ENCODE assay signal across 28 cellular contexts in genomic region chr20:14723614-14724013, GRCh38.
"Had no signal": no experiment of that assay in that cellular context is flagged by ENCODE, and none has a peak within 500 bp of the region (broad histone marks: within the 10 kb centered on the region; RNA-seq: fewer than 3 reads in every experiment).

No MANE protein-coding gene starts in this region.

- H3K4me1 ChIP-seq: Peyer's patch had no signal

- H3K4me3 ChIP-seq: Peyer's patch had no signal

- ATAC-seq: activated CD8-positive, alpha-beta T cell treated with anti-CD3 and anti-CD28 coated beads for 36 hours; activated naive CD4-positive, alpha-beta T cell treated with anti-CD3 and anti-CD28 coated beads, Interleukin-2, amount 50 U/mL, for 72 hours; activated T-cell treated with anti-CD3 and anti-CD28 coated beads, Interleukin-2, amount 50 U/mL, for 72 hours; SK-N-SH treated with all-trans-retinoic acid at 6 μM for 48 hours had no signal

- H3K27me3 Mint-ChIP-seq: activated CD4-positive, alpha-beta T cell treated with anti-CD3 and anti-CD28 coated beads, Interleukin-2, amount 10 ng/mL, durations not matched to agents 24 days and 14 days; activated CD8-positive, alpha-beta T cell treated with anti-CD3 and anti-CD28 coated beads for 36 hours had no signal

- H3K4me3 Mint-ChIP-seq: activated CD4-positive, alpha-beta T cell treated with anti-CD3 and anti-CD28 coated beads, Interleukin-2, amount 10 ng/mL, durations not matched to agents 24 days and 14 days; activated CD8-positive, alpha-beta T cell treated with anti-CD3 and anti-CD28 coated beads for 36 hours; activated naive CD4-positive, alpha-beta T cell treated with anti-CD3 and anti-CD28 coated beads for 36 hours; activated T-cell treated with anti-CD3 and anti-CD28 coated beads, Interleukin-2, amount 50 U/mL, for 72 hours had no signal

- H3K9me3 ChIP-seq: Peyer's patch had no signal

- H3K4me1 Mint-ChIP-seq: activated CD4-positive, alpha-beta T cell treated with anti-CD3 and anti-CD28 coated beads, Interleukin-2, amount 10 ng/mL, durations not matched to agents 24 days and 14 days had no signal

- H3K36me3 ChIP-seq: brain microvascular endothelial cell, Peyer's patch, WERI-Rb-1 had no signal

- H3K27ac ChIP-seq: brain microvascular endothelial cell, Peyer's patch, WERI-Rb-1 had no signal

- H3K9me3 Mint-ChIP-seq: activated CD8-positive, alpha-beta T cell treated with anti-CD3 and anti-CD28 coated beads for 36 hours had no signal

- DNase-seq: activated CD4-positive, alpha-beta T cell treated with anti-CD3 and anti-CD28 coated beads, Interleukin-2, amount 10 ng/mL, durations not matched to agents 24 days and 14 days; activated CD4-positive, alpha-beta T cell treated with anti-CD3 and anti-CD28 coated beads, Interleukin-2, amount 50 U/mL, for 4 hours; activated CD8-positive, alpha-beta T cell treated with anti-CD3 and anti-CD28 coated beads for 36 hours; activated gamma-delta T cell; activated naive CD4-positive, alpha-beta T cell treated with anti-CD3 and anti-CD28 coated beads for 36 hours; activated T-cell treated with anti-CD3 and anti-CD28 coated beads, Interleukin-2, amount 50 U/mL, for 1 hour; activated T-cell treated with anti-CD3 and anti-CD28 coated beads, Interleukin-2, amount 50 U/mL, for 72 hours; amniotic stem cell; aorta; brain microvascular endothelial cell; central memory CD4-positive, alpha-beta T cell; NCI-H1092 treated with DMSO at 0.1 percent for 48 hours; NCI-H1417; NCI-H187 treated with DMSO at 0.1 percent for 48 hours; NCI-H2081; NCI-H226; NCI-H446 treated with DMSO at 0.1 percent for 48 hours; NCI-H524; NCI-H69; NCI-H82; Peyer's patch; RPMI8226; SHP77 treated with DMSO at 0.1 percent for 48 hours; T1000; WERI-Rb-1 had no signal

- H3K27ac Mint-ChIP-seq: activated CD4-positive, alpha-beta T cell treated with anti-CD3 and anti-CD28 coated beads, Interleukin-2, amount 10 ng/mL, durations not matched to agents 24 days and 14 days; activated CD8-positive, alpha-beta T cell treated with anti-CD3 and anti-CD28 coated beads for 36 hours; activated naive CD4-positive, alpha-beta T cell treated with anti-CD3 and anti-CD28 coated beads for 36 hours; activated naive CD4-positive, alpha-beta T cell treated with anti-CD3 and anti-CD28 coated beads, Interleukin-2, amount 50 U/mL, for 72 hours; activated T-cell treated with anti-CD3 and anti-CD28 coated beads, Interleukin-2, amount 50 U/mL, for 72 hours; activated T-helper 2 cell treated with anti-CD3 and anti-CD28 coated beads, Interferon-gamma antibody, Interleukin-2, Interleukin-4, amounts not matched to agents 10 μg/mL and 5 μg/mL and 100 μg/mL, durations not matched to agents 14 hours and 24 hours and 36 hours had no signal

- H3K36me3 Mint-ChIP-seq: activated naive CD4-positive, alpha-beta T cell treated with anti-CD3 and anti-CD28 coated beads, Interleukin-2, amount 50 U/mL, for 72 hours had no signal

- H3K27me3 ChIP-seq: brain microvascular endothelial cell, Peyer's patch had no signal
